14 cellular contexts compared by ENCODE assay signal in genomic region chr6:31639449-31639861, GRCh38. TPM values are rescaled to one million over a fixed set of nuclear protein-coding genes. Genes with fewer than 3 reads are reported as not detected.
A peak's percentile ranks its signal among the peaks of the same experiment; 100 is the strongest.
DNase-seq lines count a peak whose midpoint lies in the region; ATAC-seq and TF ChIP-seq lines count a peak whose summit lies in the region.
"Had no signal": no experiment of that assay in that cellular context is flagged by ENCODE, and none has a peak within 500 bp of the region (broad histone marks: within the 10 kb centered on the region; RNA-seq: fewer than 3 reads in every experiment).

No MANE protein-coding gene starts in this region.

- H3K4me1 ChIP-seq in ascending aorta, result no peaks in the 10 kb centered on the region
- H3K4me1 ChIP-seq in mammary epithelial cell (ENCODE audit: insufficient read depth, low read length), result no peaks in the 10 kb centered on the region

- no peak overlapping the region for H3K4me2 ChIP-seq in mammary epithelial cell (ENCODE audit: insufficient read depth, low read depth, low read length)

- peaks cover under 1% of the 10 kb centered on the region for H3K79me2 ChIP-seq in mammary epithelial cell (ENCODE audit: insufficient read depth, low read length)

- H3K27ac ChIP-seq in WERI-Rb-1, result peak overlapping the region; percentile 33
- H3K27ac ChIP-seq in ascending aorta, result no peak overlapping the region
- H3K27ac ChIP-seq in mammary epithelial cell (ENCODE audit: insufficient read depth, low read depth, low read length), result no peak overlapping the region

- H3K27me3 ChIP-seq in WERI-Rb-1 (ENCODE audit: insufficient read depth, low read depth, severe bottlenecking) (no peaks in the 10 kb centered on the region), ascending aorta (no peaks in the 10 kb centered on the region), mammary epithelial cell (ENCODE audit: insufficient read depth, low read length) (no peaks in the 10 kb centered on the region)

- in situ Hi-C loops in mammary epithelial cell (cut with MboI; ENCODE audit: low sequenced_read_pairs in 2 of 2), result no loop called here

- H2AFZ ChIP-seq in mammary epithelial cell (ENCODE audit: low read depth, low read length), result no peak overlapping the region

- dilution Hi-C loops in mammary epithelial cell (cut with HindIII; ENCODE audit: low sequenced_read_pairs), result no loop called here

- peak; percentile 85 for DNase-seq in AG08395 (ENCODE audit: low spot score)
- DNase-seq in EL, result peak; percentile 75
- peak; percentile 68 for DNase-seq in WERI-Rb-1
- peak; percentile 46 for DNase-seq in glomerular visceral epithelial cell (ENCODE audit: extremely low spot score)
- no peak for DNase-seq in ascending aorta (ENCODE audit: low spot score in 2 of 2)
- DNase-seq in mammary epithelial cell, result no peak
- DNase-seq: activated CD8-positive, alpha-beta memory T cell treated with anti-CD3 and anti-CD28 coated beads for 24 hours; DMS153; naive thymus-derived CD8-positive, alpha-beta T cell; NCI-H510A had no signal

- no peak overlapping the region for H3K4me3 ChIP-seq in WERI-Rb-1 (ENCODE audit: low read depth, low read length)
- H3K4me3 ChIP-seq in ascending aorta, result no peak overlapping the region
- H3K4me3 ChIP-seq in mammary epithelial cell (replicated peaks in 1 of 3; ENCODE audit: insufficient read depth in 1 of 3, low read depth in 2 of 3, low read length in 3 of 3), result no peak overlapping the region

- H3K9ac ChIP-seq in mammary epithelial cell (ENCODE audit: insufficient read depth, low read length), result no peak overlapping the region

- H3K9me3 ChIP-seq in WERI-Rb-1 (ENCODE audit: severe bottlenecking) (no peaks in the 10 kb centered on the region), ascending aorta (no peaks in the 10 kb centered on the region), mammary epithelial cell (replicated peaks; ENCODE audit: insufficient read depth, low read length) (no peaks in the 10 kb centered on the region)

- CTCF ChIA-PET in mammary epithelial cell (lab: Charles Lee; ENCODE audit: low non-redundant PET), result no interaction called here

- peaks cover 96% of the 10 kb centered on the region for H3K36me3 ChIP-seq in WERI-Rb-1
- H3K36me3 ChIP-seq in ascending aorta, result peaks cover 91 to 97% of the 10 kb centered on the region in 2 donors
- peaks cover 47% of the 10 kb centered on the region for H3K36me3 ChIP-seq in mammary epithelial cell (ENCODE audit: insufficient read depth, low read length)

- no TSS peak for BruUV-seq in mammary epithelial cell (replicated peaks; lab: Mats Ljungman, UMichigan)

- TF ChIP-seq CTCF in WERI-Rb-1 (IDR thresholded peaks at IDR 0.05; ENCODE audit: low read depth, low read length) (no peak), ascending aorta (IDR thresholded peaks at IDR 0.05) (no peak), mammary epithelial cell (conservative IDR thresholded peaks at IDR 0.05 in 1 of 2, IDR thresholded peaks at IDR 0.05 in 1 of 2; ENCODE audit: extremely low read depth in 1 of 2, insufficient read depth in 1 of 2, low read depth in 1 of 2, low read length in 2 of 2) (no peak)

- no peak for ATAC-seq in HG02884 (IDR thresholded peaks at IDR 0.05; ENCODE audit: unreplicated experiment)
- no peak for ATAC-seq in GM18511 (IDR thresholded peaks at IDR 0.05; ENCODE audit: unreplicated experiment)
- ATAC-seq: naive thymus-derived CD8-positive, alpha-beta T cell had no signal

- intact Hi-C loops in ascending aorta (cut with DNase I) (no loop called here), mammary epithelial cell (cut with micrococcal nuclease) (no loop called here)

- H4K20me1 ChIP-seq in mammary epithelial cell (ENCODE audit: insufficient read depth, low read length), result no peaks in the 10 kb centered on the region

- 76% methylated on average over 8 of the region's 10 CpGs for WGBS in mammary epithelial cell (ENCODE audit: low coverage, missing lambda C conversion rate)

RNA-seq across cellular contexts. Expression of gene BAG6, which starts 13.0 kb away (rescaled TPM):
- total RNA-seq in ascending aorta (255 TPM), mammary epithelial cell (100 to 1,000 TPM; 135 to 233 TPM)
- 124 TPM for polyA plus RNA-seq in mammary epithelial cell
- polyA minus RNA-seq in mammary epithelial cell, result 237 TPM

RNA-seq across cellular contexts. Expression of gene APOM, which starts 16.2 kb away (rescaled TPM):
- total RNA-seq in ascending aorta (not detected), mammary epithelial cell (1 to 10 TPM in 1 of 2 donors, under 1 TPM in 1; 0.50 to 1.8 TPM)
- polyA plus RNA-seq in mammary epithelial cell, result 3.5 TPM
- polyA minus RNA-seq in mammary epithelial cell, result not detected

RNA-seq across cellular contexts. Expression of gene PRRC2A, which starts 18.9 kb away (rescaled TPM):
- 171 TPM for total RNA-seq in ascending aorta
- 100 to 1,000 TPM in 1 of 2 donors, 10 to 100 TPM in 1; 66.5 to 219 TPM for total RNA-seq in mammary epithelial cell
- polyA plus RNA-seq in mammary epithelial cell, result 57.6 TPM
- 146 TPM for polyA minus RNA-seq in mammary epithelial cell

RNA-seq across cellular contexts. Expression of gene C6orf47, which starts 21.1 kb away (rescaled TPM):
- 20.9 TPM for total RNA-seq in ascending aorta
- total RNA-seq in mammary epithelial cell, result 10 to 100 TPM; 16.5 to 17.0 TPM
- polyA plus RNA-seq in mammary epithelial cell, result 8.5 TPM
- polyA minus RNA-seq in mammary epithelial cell, result 14.2 TPM

RNA-seq across cellular contexts. Expression of gene AIF1, which starts 24.4 kb away (rescaled TPM):
- total RNA-seq in ascending aorta, result 1.7 TPM
- total RNA-seq in mammary epithelial cell, result not detected
- not detected for polyA plus RNA-seq in mammary epithelial cell
- not detected for polyA minus RNA-seq in mammary epithelial cell
- total RNA-seq: bronchial epithelial cell, MCF 10A had no signal

Comparison
In these comparisons a context has a peak if more than half of its experiments do, and no peak if none do; other contexts are left out.
1. DNase-seq: peak in AG08395 (single experiment), EL (single experiment), WERI-Rb-1 (single experiment) and glomerular visceral epithelial cell (single experiment); none in ascending aorta (0 of 2) and mammary epithelial cell (single experiment).